20 cellular contexts compared by ENCODE assay signal in the genomic region with DNA sequence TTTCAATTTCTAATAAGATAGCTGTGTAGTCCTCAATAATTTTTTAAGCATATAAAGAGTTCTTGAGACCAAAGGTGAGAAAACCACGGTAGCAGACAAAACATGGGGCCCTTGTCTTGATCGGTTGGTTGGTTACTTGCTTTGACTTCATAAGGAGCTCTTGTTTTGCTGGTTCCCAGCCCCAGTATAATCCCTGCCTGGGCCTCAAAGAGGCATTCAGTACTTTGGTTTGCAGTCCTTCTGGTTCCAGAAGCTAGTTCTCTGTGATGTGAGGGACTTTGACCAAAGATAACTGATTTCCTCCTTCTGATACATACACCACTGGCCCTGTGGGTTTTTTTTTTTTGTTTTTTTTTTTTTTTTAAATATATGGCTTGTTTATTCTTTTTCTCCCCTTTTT. TPM values are rescaled to one million over a fixed set of nuclear protein-coding genes. Genes with fewer than 3 reads are reported as not detected.
DNase-seq lines count a peak whose midpoint lies in the region; ATAC-seq and TF ChIP-seq lines count a peak whose summit lies in the region.
"Had no signal": no experiment of that assay in that cellular context is flagged by ENCODE, and none has a peak within 500 bp of the region (broad histone marks: within the 10 kb centered on the region; RNA-seq: fewer than 3 reads in every experiment).

No MANE protein-coding gene starts in this region.

- H3K27ac ChIP-seq in esophagus muscularis mucosa (replicated peaks in 1 of 4) (no peak overlapping the region), breast epithelium (no peak overlapping the region)
- H3K27ac ChIP-seq: HL-60, tibial artery had no signal

- POLR2A ChIA-PET in activated CD8-positive, alpha-beta T cell treated with anti-CD3 and anti-CD28 coated beads, Interleukin-2, amount 10 ng/mL, durations not matched to agents 7 days and 5 days (lab: Charles Lee) = interaction anchor here (0.6 to 1.3 kb wide), 3 partner anchors 10 to 17 kb away, joined by 3 read pairs; a partner anchor contains a TSS

- H3K4me3 Mint-ChIP-seq in stimulated activated naive CD8-positive, alpha-beta T cell treated with anti-CD3 and anti-CD28 coated beads, Interleukin-15, amount 100 ng/mL, for 72 hours = peak overlapping the region; percentile 48 to 57
- H3K4me3 Mint-ChIP-seq in activated CD8-positive, alpha-beta T cell treated with anti-CD3 and anti-CD28 coated beads, Interleukin-2, amount 10 ng/mL, durations not matched to agents 7 days and 5 days = no peak overlapping the region
- H3K4me3 Mint-ChIP-seq in natural killer cell = peak overlapping the region; percentile 62
- H3K4me3 Mint-ChIP-seq: activated B cell treated with CpG ODN at 0.5 μM for 24 hours; T-helper 1 cell treated with Interleukin-12 subunit alpha and Interleukin-12 subunit beta and Interleukin-4 antibody, amounts not matched to agents 30 μg/mL and 1 μg/mL, for 36 hours had no signal

- H3K27me3 ChIP-seq in esophagus muscularis mucosa = no peaks in the 10 kb centered on the region
- no peaks in the 10 kb centered on the region for H3K27me3 ChIP-seq in breast epithelium
- H3K27me3 ChIP-seq: tibial artery had no signal

- H3K9me3 ChIP-seq in esophagus muscularis mucosa (no peaks in the 10 kb centered on the region), breast epithelium (no peaks in the 10 kb centered on the region)
- H3K9me3 ChIP-seq: tibial artery had no signal

- no peak overlapping the region for H3K27ac Mint-ChIP-seq in stimulated activated naive CD8-positive, alpha-beta T cell treated with anti-CD3 and anti-CD28 coated beads, Interleukin-15, amount 100 ng/mL, for 72 hours
- H3K27ac Mint-ChIP-seq in activated CD8-positive, alpha-beta T cell treated with anti-CD3 and anti-CD28 coated beads, Interleukin-2, amount 10 ng/mL, durations not matched to agents 7 days and 5 days = peak overlapping the region; percentile 70
- H3K27ac Mint-ChIP-seq in natural killer cell = peak overlapping the region; percentile 85 to 88
- H3K27ac Mint-ChIP-seq: progenitor cell of endocrine pancreas; T-helper 1 cell treated with Interleukin-12 subunit alpha and Interleukin-12 subunit beta and Interleukin-4 antibody, amounts not matched to agents 30 μg/mL and 1 μg/mL, for 36 hours had no signal

- WGBS in esophagus muscularis mucosa = 80% methylated on average over 2 of the region's 2 CpGs

- no peaks in the 10 kb centered on the region for H3K9me3 Mint-ChIP-seq in stimulated activated naive CD8-positive, alpha-beta T cell treated with anti-CD3 and anti-CD28 coated beads, Interleukin-15, amount 100 ng/mL, for 72 hours
- H3K9me3 Mint-ChIP-seq in activated CD8-positive, alpha-beta T cell treated with anti-CD3 and anti-CD28 coated beads, Interleukin-2, amount 10 ng/mL, durations not matched to agents 7 days and 5 days (ENCODE audit: insufficient read depth) = no peaks in the 10 kb centered on the region
- H3K9me3 Mint-ChIP-seq in natural killer cell = no peaks in the 10 kb centered on the region
- H3K9me3 Mint-ChIP-seq: activated B cell treated with CpG ODN at 0.5 μM for 24 hours; T-helper 1 cell treated with Interleukin-12 subunit alpha and Interleukin-12 subunit beta and Interleukin-4 antibody, amounts not matched to agents 30 μg/mL and 1 μg/mL, for 36 hours had no signal

- ATAC-seq in stimulated activated naive CD8-positive, alpha-beta T cell treated with anti-CD3 and anti-CD28 coated beads, Interleukin-15, amount 100 ng/mL, for 72 hours = peak; percentile 80
- no peak for ATAC-seq in stimulated activated naive CD8-positive, alpha-beta T cell treated with anti-CD3 and anti-CD28 coated beads, Interleukin-15, Interleukin-2, amounts not matched to agents 100 U/mL and 50 U/mL, for 24 hours
- ATAC-seq in activated CD8-positive, alpha-beta T cell treated with anti-CD3 and anti-CD28 coated beads, Interleukin-2, amount 10 ng/mL, durations not matched to agents 7 days and 5 days = peak; percentile 70
- peak; percentile 62 to 84 (median 64) for ATAC-seq in natural killer cell

- H3K4me3 ChIP-seq in esophagus muscularis mucosa (no peak overlapping the region), breast epithelium (no peak overlapping the region)
- H3K4me3 ChIP-seq: tibial artery had no signal

- TF ChIP-seq EP300 in esophagus muscularis mucosa (IDR thresholded peaks at IDR 0.05) = no peak

- no peak for TF ChIP-seq POLR2A in esophagus muscularis mucosa (IDR thresholded peaks at IDR 0.05; ENCODE audit: low read depth)
- TF ChIP-seq POLR2A in breast epithelium (IDR thresholded peaks at IDR 0.05) = no peak

- CTCF ChIA-PET in activated CD8-positive, alpha-beta T cell treated with anti-CD3 and anti-CD28 coated beads, Interleukin-2, amount 10 ng/mL, durations not matched to agents 7 days and 5 days (lab: Charles Lee) = interaction anchor here (1.0 to 3.3 kb wide), 6 partner anchors 8 to 90 kb away, joined by 3 to 18 read pairs (median 6); a partner anchor contains a TSS

- DNase-seq in stimulated activated naive CD8-positive, alpha-beta T cell treated with anti-CD3 and anti-CD28 coated beads, Interleukin-15, amount 100 ng/mL, for 72 hours = peak in 1 of 2 donors; percentile 25
- no peak for DNase-seq in stimulated activated naive CD8-positive, alpha-beta T cell treated with anti-CD3 and anti-CD28 coated beads, Interleukin-15, Interleukin-2, amounts not matched to agents 100 U/mL and 50 U/mL, for 24 hours
- no peak for DNase-seq in activated CD8-positive, alpha-beta T cell treated with anti-CD3 and anti-CD28 coated beads, Interleukin-2, amount 10 ng/mL, durations not matched to agents 7 days and 5 days
- DNase-seq in natural killer cell (no peak), NCI-H2227 treated with DMSO at 0.1 percent for 48 hours (lab: John Stamatoyannopoulos, UW) (no peak), nucleus accumbens (lab: John Stamatoyannopoulos, UW) (no peak), esophagus muscularis mucosa (ENCODE audit: extremely low spot score) (no peak), breast epithelium (ENCODE audit: low spot score in 2 of 2) (no peak)
- DNase-seq: ACHN; activated B cell treated with CpG ODN at 0.5 μM for 24 hours; activated gamma-delta T cell; glutamatergic neuron; H7; NCI-H2029; Right ventricle myocardium superior; stimulated activated CD4-positive, alpha-beta T cell treated with anti-CD3 and anti-CD28 coated beads, Interleukin-4, amount 100 ng/mL, for 1 hour; tibial artery had no signal

- H3K4me1 ChIP-seq in esophagus muscularis mucosa (peaks cover 18 to 50% (median 37%) of the 10 kb centered on the region in 4 donors), breast epithelium (no peaks in the 10 kb centered on the region)

- TF ChIP-seq CTCF in natural killer cell (IDR thresholded peaks at IDR 0.05) = no peak
- no peak for TF ChIP-seq CTCF in esophagus muscularis mucosa (IDR thresholded peaks at IDR 0.05)
- no peak for TF ChIP-seq CTCF in breast epithelium (IDR thresholded peaks at IDR 0.05)

- H3K36me3 ChIP-seq in esophagus muscularis mucosa (peaks cover 0 to 13% (median 0%) of the 10 kb centered on the region in 4 donors), breast epithelium (no peaks in the 10 kb centered on the region)

- intact Hi-C loops in natural killer cell (cut with micrococcal nuclease) = no loop called here
- intact Hi-C loops in esophagus muscularis mucosa (cut with DNase I) = no loop called here
- intact Hi-C loops in breast epithelium (cut with DNase I; ENCODE audit: low total_unique reads) = no loop called here

- H3K4me1 Mint-ChIP-seq in stimulated activated naive CD8-positive, alpha-beta T cell treated with anti-CD3 and anti-CD28 coated beads, Interleukin-15, amount 100 ng/mL, for 72 hours = peaks cover 58% of the 10 kb centered on the region
- peaks cover 60% of the 10 kb centered on the region for H3K4me1 Mint-ChIP-seq in activated CD8-positive, alpha-beta T cell treated with anti-CD3 and anti-CD28 coated beads, Interleukin-2, amount 10 ng/mL, durations not matched to agents 7 days and 5 days (ENCODE audit: low read depth)
- H3K4me1 Mint-ChIP-seq in natural killer cell = peaks cover 53 to 55% of the 10 kb centered on the region in 2 donors

- peaks cover 43% of the 10 kb centered on the region for H3K36me3 Mint-ChIP-seq in activated CD8-positive, alpha-beta T cell treated with anti-CD3 and anti-CD28 coated beads, Interleukin-2, amount 10 ng/mL, durations not matched to agents 7 days and 5 days (ENCODE audit: low read depth)
- H3K36me3 Mint-ChIP-seq in natural killer cell = no peaks in the 10 kb centered on the region

- no peaks in the 10 kb centered on the region for H3K27me3 Mint-ChIP-seq in stimulated activated naive CD8-positive, alpha-beta T cell treated with anti-CD3 and anti-CD28 coated beads, Interleukin-15, amount 100 ng/mL, for 72 hours
- H3K27me3 Mint-ChIP-seq in activated CD8-positive, alpha-beta T cell treated with anti-CD3 and anti-CD28 coated beads, Interleukin-2, amount 10 ng/mL, durations not matched to agents 7 days and 5 days (ENCODE audit: low read depth) = no peaks in the 10 kb centered on the region
- no peaks in the 10 kb centered on the region for H3K27me3 Mint-ChIP-seq in natural killer cell (ENCODE audit: low read depth in 2 of 2)
- H3K27me3 Mint-ChIP-seq: activated B cell treated with CpG ODN at 0.5 μM for 24 hours, progenitor cell of endocrine pancreas had no signal

RNA-seq across cellular contexts. Expression of a gene that starts 17.1 kb away (rescaled TPM):
- total RNA-seq in activated CD8-positive, alpha-beta T cell treated with anti-CD3 and anti-CD28 coated beads, Interleukin-2, amount 10 ng/mL, durations not matched to agents 7 days and 5 days = 10 to 100 TPM; 62.1 to 68.6 TPM
- total RNA-seq in natural killer cell = 10 to 100 TPM; 63.8 to 88.4 (median 80.2) TPM
- total RNA-seq in esophagus muscularis mucosa = 10 to 100 TPM; 21.5 to 38.1 (median 30.6) TPM
- 10 to 100 TPM; 12.6 to 34.0 (median 22.3) TPM for total RNA-seq in breast epithelium

RNA-seq across cellular contexts. Expression of a gene that starts 42.7 kb away (rescaled TPM):
- 10 to 100 TPM; 49.1 to 50.4 TPM for total RNA-seq in activated CD8-positive, alpha-beta T cell treated with anti-CD3 and anti-CD28 coated beads, Interleukin-2, amount 10 ng/mL, durations not matched to agents 7 days and 5 days
- total RNA-seq in natural killer cell (10 to 100 TPM; 15.6 to 25.3 (median 21.1) TPM), esophagus muscularis mucosa (10 to 100 TPM; 12.0 to 25.8 (median 18.6) TPM), breast epithelium (10 to 100 TPM in 2 of 3 donors, 1 to 10 TPM in 1; 4.8 to 13.8 (median 12.1) TPM)

Comparison
In these comparisons a context has a peak if more than half of its experiments do, and no peak if none do; other contexts are left out.
1. H3K27ac Mint-ChIP-seq: peak in activated CD8-positive, alpha-beta T cell treated with anti-CD3 and anti-CD28 coated beads, Interleukin-2, amount 10 ng/mL, durations not matched to agents 7 days and 5 days (single experiment) and natural killer cell (2 of 2); none in stimulated activated naive CD8-positive, alpha-beta T cell treated with anti-CD3 and anti-CD28 coated beads, Interleukin-15, amount 100 ng/mL, for 72 hours (0 of 2).